ENCODE assay signal across 8 cellular contexts in the genomic region with DNA sequence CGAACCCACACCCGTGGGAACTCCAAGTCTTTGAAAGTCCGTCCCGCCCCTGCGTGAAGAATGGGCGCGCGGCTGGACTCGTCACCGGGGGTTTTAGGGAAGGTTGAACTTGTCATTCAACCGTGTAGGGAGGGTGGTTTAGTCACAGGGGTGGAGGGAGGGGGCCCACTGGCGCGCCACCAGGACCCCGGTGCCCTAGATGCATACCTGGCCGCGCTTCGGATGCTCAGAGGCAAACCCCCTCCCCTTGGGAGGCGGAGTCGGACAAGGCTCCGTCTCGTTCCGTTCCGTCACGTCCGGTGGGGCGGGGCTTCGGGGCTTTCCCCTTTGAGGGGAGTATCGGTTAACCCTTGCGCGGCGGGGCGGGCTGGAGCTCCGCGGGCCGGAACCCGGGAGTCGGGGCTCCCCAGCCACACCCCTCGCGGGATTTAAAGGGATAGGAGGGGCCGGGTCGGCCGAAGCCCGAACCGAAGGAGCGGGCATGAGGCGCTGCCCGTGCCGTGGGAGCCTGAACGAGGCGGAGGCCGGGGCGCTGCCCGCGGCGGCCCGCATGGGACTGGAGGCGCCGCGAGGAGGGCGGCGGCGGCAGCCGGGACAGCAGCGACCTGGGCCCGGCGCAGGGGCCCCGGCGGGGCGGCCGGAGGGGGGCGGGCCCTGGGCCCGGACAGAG. TPM values are rescaled to one million over a fixed set of nuclear protein-coding genes. Genes with fewer than 3 reads are reported as not detected.
DNase-seq lines count a peak whose midpoint lies in the region; ATAC-seq and TF ChIP-seq lines count a peak whose summit lies in the region.

Gene COQ8B, minus strand, starts transcription at position 232 of the 670 bp plus-strand sequence. CDS start 2,254 bp downstream, outside the sequence.
Gene ITPKC, plus strand, starts transcription at position 458 of the 670 bp plus-strand sequence. Its CDS starts 24 bp downstream, at position 482.

- no peaks in the 10 kb centered on the region for H3K27me3 Mint-ChIP-seq in CD4-positive, CD25-positive, alpha-beta regulatory T cell

- H3K9me3 ChIP-seq in CD4-positive, CD25-positive, alpha-beta regulatory T cell (ENCODE audit: control insufficient read depth in 2 of 2, low read length in 2 of 2): no peaks in the 10 kb centered on the region
- no peaks in the 10 kb centered on the region for H3K9me3 ChIP-seq in liver (ENCODE audit: control insufficient read depth in 4 of 4, low read length in 3 of 4)

- H3K4me3 ChIP-seq in CD4-positive, CD25-positive, alpha-beta regulatory T cell (ENCODE audit: low read depth, low read length): peak within 1 kb of the TSS; percentile 92
- peak within 1 kb of the TSS; percentile 61 to 91 (median 78) for H3K4me3 ChIP-seq in liver (ENCODE audit: low read depth in 1 of 3, low read length in 3 of 3)

- DNase-seq in CD4-positive, CD25-positive, alpha-beta regulatory T cell: peak; percentile 98 to 100 (median 99)
- DNase-seq in NCI-H774 (lab: John Stamatoyannopoulos, UW) (peak; percentile 91), dermis microvascular lymphatic vessel endothelial cell (ENCODE audit: low read depth in 2 of 2) (peak; percentile 93 to 97)
- DNase-seq in activated CD4-positive, alpha-beta T cell treated with anti-CD3 and anti-CD28 coated beads, Interleukin-2, amount 50 U/mL, for 48 hours: peak; percentile 100
- peak; percentile 100 for DNase-seq in stimulated activated CD4-positive, alpha-beta T cell treated with anti-CD3 and anti-CD28 coated beads, Interleukin-4, amount 100 ng/mL, for 1 hour

- under 1% methylated on average over 72 of the region's 72 CpGs for WGBS in liver

- H3K4me1 Mint-ChIP-seq in CD4-positive, CD25-positive, alpha-beta regulatory T cell: peaks cover 11 to 77% (median 36%) of the 10 kb centered on the region in 4 donors

- H3K27ac ChIP-seq in CD4-positive, CD25-positive, alpha-beta regulatory T cell (ENCODE audit: insufficient read depth, low read length, poor library complexity, severe bottlenecking): peak within 1 kb of the TSS; percentile 94
- H3K27ac ChIP-seq in liver (ENCODE audit: low read depth in 1 of 2, low read length in 2 of 2): peak within 1 kb of the TSS; percentile 95 to 97

- no peak for TF ChIP-seq RAD21 in liver (IDR thresholded peaks at IDR 0.05)

- H3K9me3 Mint-ChIP-seq in CD4-positive, CD25-positive, alpha-beta regulatory T cell: no peaks in the 10 kb centered on the region

- H3K9ac ChIP-seq in liver (ENCODE audit: low read depth in 1 of 2, low read length in 2 of 2): peak within 1 kb of the TSS; percentile 40 to 93

- H3K27me3 ChIP-seq in CD4-positive, CD25-positive, alpha-beta regulatory T cell (ENCODE audit: control insufficient read depth, insufficient read depth, low read length): no peaks in the 10 kb centered on the region
- no peaks in the 10 kb centered on the region for H3K27me3 ChIP-seq in liver (ENCODE audit: control insufficient read depth in 4 of 4, insufficient read depth in 4 of 4, low read length in 3 of 4)

- no peaks in the 10 kb centered on the region for H3K36me3 ChIP-seq in CD4-positive, CD25-positive, alpha-beta regulatory T cell (ENCODE audit: control insufficient read depth, insufficient read depth, low read length)
- peaks cover 0 to 3% (median 0%) of the 10 kb centered on the region in 4 donors for H3K36me3 ChIP-seq in liver (ENCODE audit: control insufficient read depth in 4 of 4, insufficient read depth in 3 of 4, low read depth in 1 of 4, low read length in 3 of 4)

- H3K4me3 Mint-ChIP-seq in CD4-positive, CD25-positive, alpha-beta regulatory T cell: peak within 1 kb of the TSS; percentile 93 to 98 (median 94)

- H3K27ac Mint-ChIP-seq in CD4-positive, CD25-positive, alpha-beta regulatory T cell: peak within 1 kb of the TSS; percentile 95 to 99 (median 97)

- peaks cover 8% of the 10 kb centered on the region for H3K36me3 Mint-ChIP-seq in CD4-positive, CD25-positive, alpha-beta regulatory T cell

- ATAC-seq in CD4-positive, CD25-positive, alpha-beta regulatory T cell (ENCODE audit: low read depth in 2 of 2): peak; percentile 78
- ATAC-seq in GM19438 (IDR thresholded peaks at IDR 0.05; ENCODE audit: low read depth, unreplicated experiment): peak; percentile 64
- ATAC-seq in HG03571 (IDR thresholded peaks at IDR 0.05; ENCODE audit: unreplicated experiment): peak; percentile 70

- TF ChIP-seq CTCF in liver (IDR thresholded peaks at IDR 0.05; ENCODE audit: low read depth, low read length, missing input control): no peak

- peaks cover 55% of the 10 kb centered on the region for H3K4me1 ChIP-seq in CD4-positive, CD25-positive, alpha-beta regulatory T cell (ENCODE audit: control insufficient read depth, insufficient read depth, low read length, poor library complexity, severe bottlenecking)
- H3K4me1 ChIP-seq in liver (ENCODE audit: control insufficient read depth in 4 of 4, insufficient read depth in 4 of 4, low read length in 3 of 4): peaks cover 9 to 56% (median 39%) of the 10 kb centered on the region in 4 donors

TF ChIP-seq in liver, 16 proteins besides CTCF, POLR2A, EP300 and RAD21:
- TF ChIP-seq, protein P1, sequence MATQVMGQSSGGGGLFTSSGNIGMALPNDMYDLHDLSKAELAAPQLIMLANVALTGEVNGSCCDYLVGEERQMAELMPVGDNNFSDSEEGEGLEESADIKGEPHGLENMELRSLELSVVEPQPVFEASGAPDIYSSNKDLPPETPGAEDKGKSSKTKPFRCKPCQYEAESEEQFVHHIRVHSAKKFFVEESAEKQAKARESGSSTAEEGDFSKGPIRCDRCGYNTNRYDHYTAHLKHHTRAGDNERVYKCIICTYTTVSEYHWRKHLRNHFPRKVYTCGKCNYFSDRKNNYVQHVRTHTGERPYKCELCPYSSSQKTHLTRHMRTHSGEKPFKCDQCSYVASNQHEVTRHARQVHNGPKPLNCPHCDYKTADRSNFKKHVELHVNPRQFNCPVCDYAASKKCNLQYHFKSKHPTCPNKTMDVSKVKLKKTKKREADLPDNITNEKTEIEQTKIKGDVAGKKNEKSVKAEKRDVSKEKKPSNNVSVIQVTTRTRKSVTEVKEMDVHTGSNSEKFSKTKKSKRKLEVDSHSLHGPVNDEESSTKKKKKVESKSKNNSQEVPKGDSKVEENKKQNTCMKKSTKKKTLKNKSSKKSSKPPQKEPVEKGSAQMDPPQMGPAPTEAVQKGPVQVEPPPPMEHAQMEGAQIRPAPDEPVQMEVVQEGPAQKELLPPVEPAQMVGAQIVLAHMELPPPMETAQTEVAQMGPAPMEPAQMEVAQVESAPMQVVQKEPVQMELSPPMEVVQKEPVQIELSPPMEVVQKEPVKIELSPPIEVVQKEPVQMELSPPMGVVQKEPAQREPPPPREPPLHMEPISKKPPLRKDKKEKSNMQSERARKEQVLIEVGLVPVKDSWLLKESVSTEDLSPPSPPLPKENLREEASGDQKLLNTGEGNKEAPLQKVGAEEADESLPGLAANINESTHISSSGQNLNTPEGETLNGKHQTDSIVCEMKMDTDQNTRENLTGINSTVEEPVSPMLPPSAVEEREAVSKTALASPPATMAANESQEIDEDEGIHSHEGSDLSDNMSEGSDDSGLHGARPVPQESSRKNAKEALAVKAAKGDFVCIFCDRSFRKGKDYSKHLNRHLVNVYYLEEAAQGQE (IDR thresholded peaks at IDR 0.05): no peak
- TF ChIP-seq GABPA (IDR thresholded peaks at IDR 0.05 in 1 of 2, conservative IDR thresholded peaks at IDR 0.05 in 1 of 2) (peak; percentile 77 to 91), SP1 (IDR thresholded peaks at IDR 0.05) (peak; percentile 64), FOXA2 (IDR thresholded peaks at IDR 0.05) (no peak), HNF4G (IDR thresholded peaks at IDR 0.05) (no peak), JUND (IDR thresholded peaks at IDR 0.05) (peak in 1 of 2 donors; percentile 49), TAF1 (conservative IDR thresholded peaks at IDR 0.05) (no peak), YY1 (IDR thresholded peaks at IDR 0.05) (peak; percentile 60), ZBTB33 (IDR thresholded peaks at IDR 0.05) (peak; percentile 64), ATF3 (IDR thresholded peaks at IDR 0.05) (no peak), FOXA1 (IDR thresholded peaks at IDR 0.05) (no peak), EGR1 (IDR thresholded peaks at IDR 0.05; ENCODE audit: low read depth in 2 of 2) (peak in 1 of 2 donors; percentile 42), RXRA (IDR thresholded peaks at IDR 0.05) (peak; percentile 16 to 31), NR2F2 (IDR thresholded peaks at IDR 0.05) (peak; percentile 16), HNF4A (conservative IDR thresholded peaks at IDR 0.05) (peak in 1 of 2 donors; percentile 42)
- TF ChIP-seq, protein P2, sequence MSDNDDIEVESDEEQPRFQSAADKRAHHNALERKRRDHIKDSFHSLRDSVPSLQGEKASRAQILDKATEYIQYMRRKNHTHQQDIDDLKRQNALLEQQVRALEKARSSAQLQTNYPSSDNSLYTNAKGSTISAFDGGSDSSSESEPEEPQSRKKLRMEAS (IDR thresholded peaks at IDR 0.05): no peak

RNA-seq across cellular contexts. Expression of gene COQ8B, which starts in this region (rescaled TPM):
- total RNA-seq in CD4-positive, CD25-positive, alpha-beta regulatory T cell: 32.4 TPM
- polyA plus RNA-seq in CD4-positive, CD25-positive, alpha-beta regulatory T cell: 10 to 100 TPM; 10.6 to 15.0 (median 13.5) TPM
- 12.6 and 20.0 TPM in 2 replicates for total RNA-seq in dermis microvascular lymphatic vessel endothelial cell
- total RNA-seq in liver: 10 to 100 TPM; 15.2 to 24.7 TPM
- 10 to 100 TPM in 1 of 2 donors, 1 to 10 TPM in 1; 6.4 to 30.6 TPM for polyA plus RNA-seq in liver

RNA-seq across cellular contexts. Expression of gene ITPKC, which starts in this region (rescaled TPM):
- total RNA-seq in CD4-positive, CD25-positive, alpha-beta regulatory T cell: 5.6 TPM
- polyA plus RNA-seq in CD4-positive, CD25-positive, alpha-beta regulatory T cell: 1 to 10 TPM; 2.2 to 4.8 (median 4.5) TPM
- total RNA-seq in dermis microvascular lymphatic vessel endothelial cell: 18.2 and 25.3 TPM in 2 replicates
- 10 to 100 TPM in 1 of 2 donors, 1 to 10 TPM in 1; 5.1 to 12.5 TPM for total RNA-seq in liver
- 10 to 100 TPM in 1 of 2 donors, 1 to 10 TPM in 1; 4.2 to 10.2 TPM for polyA plus RNA-seq in liver

Comparison
In these comparisons a context has a peak if more than half of its experiments do, and no peak if none do; other contexts are left out.
1. Peak in every context shown above with its lines: DNase-seq, ATAC-seq, H3K4me3 ChIP-seq and H3K27ac ChIP-seq.